ENCODE assay signal across 23 cellular contexts in genomic region chr3:58728723-58729122, GRCh38.
"Had no signal": no experiment of that assay in that cellular context is flagged by ENCODE, and none has a peak within 500 bp of the region (broad histone marks: within the 10 kb centered on the region; RNA-seq: fewer than 3 reads in every experiment).

No MANE protein-coding gene starts in this region.

- H3K9me3 Mint-ChIP-seq: nephron had no signal

- H3K4me1 Mint-ChIP-seq: naive thymus-derived CD8-positive, alpha-beta T cell; neural crest cell had no signal

- ATAC-seq: heart right ventricle; left colon; left lung; lower lobe of right lung; naive thymus-derived CD8-positive, alpha-beta T cell; psoas muscle; right lobe of liver had no signal

- DNase-seq: heart right ventricle; kidney glomerular epithelial cell; left colon; left lung; lower lobe of right lung; mammary epithelial cell; mesenchymal stem cell; naive thymus-derived CD8-positive, alpha-beta T cell; nucleus accumbens; psoas muscle; right lobe of liver; stimulated activated CD4-positive, alpha-beta T cell treated with anti-CD3 and anti-CD28 coated beads, Interleukin-1b, Interleukin-23, amount 100 ng/mL, for 48 hours; stimulated activated CD4-positive, alpha-beta T cell treated with anti-CD3 and anti-CD28 coated beads, Interleukin-2, amount 100 ng/mL, for 48 hours; stimulated activated CD4-positive, alpha-beta T cell treated with anti-CD3 and anti-CD28 coated beads, Interleukin-4, amount 100 ng/mL, for 4 hours; stimulated activated CD8-positive, alpha-beta memory T cell treated with anti-CD3 and anti-CD28 coated beads, Interleukin-4, amount 100 ng/mL, for 48 hours; stimulated activated naive CD4-positive, alpha-beta T cell; stomach; testis; thyroid gland; transverse colon; upper lobe of left lung had no signal

- H3K27ac Mint-ChIP-seq: naive thymus-derived CD8-positive, alpha-beta T cell; nephron had no signal

- H3K4me3 Mint-ChIP-seq: naive thymus-derived CD8-positive, alpha-beta T cell; nephron; neural crest cell had no signal

- H3K36me3 Mint-ChIP-seq: naive thymus-derived CD8-positive, alpha-beta T cell had no signal
